22 cellular contexts compared by ENCODE assay signal in the genomic region with DNA sequence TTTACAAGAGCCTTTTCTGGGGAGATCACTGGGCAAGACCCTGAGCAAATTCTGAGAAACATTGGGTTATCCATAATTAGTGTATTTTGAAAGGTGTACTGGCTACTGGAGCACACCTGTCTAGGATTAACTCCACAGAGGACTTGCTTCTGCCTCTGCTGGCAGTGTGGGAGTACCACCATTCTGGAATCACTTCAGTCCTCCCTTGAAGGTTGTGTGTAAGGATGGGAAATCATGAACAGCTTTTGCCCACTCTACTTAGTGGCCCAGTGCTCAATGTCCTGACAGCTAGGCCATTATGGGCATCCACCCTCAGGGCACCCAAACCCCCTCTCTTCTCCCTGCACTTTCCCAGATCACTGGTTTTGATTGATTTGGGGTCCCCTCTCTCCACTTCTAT.
"Had no signal": no experiment of that assay in that cellular context is flagged by ENCODE, and none has a peak within 500 bp of the region (broad histone marks: within the 10 kb centered on the region; RNA-seq: fewer than 3 reads in every experiment).

No MANE protein-coding gene starts in this region.

- H3K4me3 Mint-ChIP-seq: IgD-negative memory B cell, T-cell had no signal

- H3K9ac ChIP-seq: KMS-11, SK-N-SH had no signal

- FAIRE-seq: K562 had no signal

- H3K4me3 ChIP-seq: K562 had no signal

- H3K9me3 Mint-ChIP-seq: IgD-negative memory B cell, T-cell had no signal

- H3K27ac ChIP-seq: KMS-11, RWPE1 had no signal

- H3K4me2 ChIP-seq: KMS-11, SK-N-SH had no signal

- ATAC-seq: K562, T-cell had no signal

- DNase-seq: Kasumi-1, MM.1S, NCI-H1092 treated with DMSO at 0.1 percent for 48 hours, NCI-H1436, NCI-H187, NCI-H2029, NCI-H2081 treated with DMSO at 0.1 percent for 48 hours, NCI-H2171, NCI-H226, NCI-H446, NCI-H510A, NCI-H524 treated with DMSO at 0.1 percent for 48 hours, NCI-H69, NCI-H774, SHP77, SK-N-SH, SW 1271, T-cell had no signal

- H3K27ac Mint-ChIP-seq: IgD-negative memory B cell, T-cell had no signal

- H3K9me3 ChIP-seq: SK-N-SH had no signal

- H3K27me3 Mint-ChIP-seq: IgD-negative memory B cell, T-cell had no signal
